Comparison of ENCODE assay signal across 17 cellular contexts in genomic region chr12:32292175-32292574, GRCh38.
"Had no signal": no experiment of that assay in that cellular context is flagged by ENCODE, and none has a peak within 500 bp of the region (broad histone marks: within the 10 kb centered on the region; RNA-seq: fewer than 3 reads in every experiment).

No MANE protein-coding gene starts in this region.

- H3K4me1 ChIP-seq: psoas muscle had no signal

- H3K9me3 Mint-ChIP-seq: activated naive CD8-positive, alpha-beta T cell treated with anti-CD3 and anti-CD28 coated beads, Interleukin-2, amount 10 ng/mL, durations not matched to agents 7 days and 5 days; T-helper 1 cell treated with Interleukin-12 subunit alpha and Interleukin-12 subunit beta and Interleukin-4 antibody, amounts not matched to agents 30 μg/mL and 1 μg/mL, for 36 hours had no signal

- H3K4me1 Mint-ChIP-seq: activated naive CD8-positive, alpha-beta T cell treated with anti-CD3 and anti-CD28 coated beads, Interleukin-2, amount 10 ng/mL, durations not matched to agents 7 days and 5 days; neural progenitor cell had no signal

- H3K27ac Mint-ChIP-seq: activated naive CD8-positive, alpha-beta T cell treated with anti-CD3 and anti-CD28 coated beads, Interleukin-2, amount 10 ng/mL, durations not matched to agents 7 days and 5 days; neural progenitor cell; T-helper 1 cell treated with Interleukin-12 subunit alpha and Interleukin-12 subunit beta and Interleukin-4 antibody, amounts not matched to agents 30 μg/mL and 1 μg/mL, for 36 hours had no signal

- H3K27me3 Mint-ChIP-seq: activated naive CD8-positive, alpha-beta T cell treated with anti-CD3 and anti-CD28 coated beads, Interleukin-2, amount 10 ng/mL, durations not matched to agents 7 days and 5 days had no signal

- H3K4me3 ChIP-seq: cardiac muscle cell, neural progenitor cell, psoas muscle, tibial artery had no signal

- H2AFZ ChIP-seq: neural progenitor cell had no signal

- ATAC-seq: left ventricle myocardium superior, psoas muscle, right cardiac atrium had no signal

- H3K36me3 Mint-ChIP-seq: activated naive CD8-positive, alpha-beta T cell treated with anti-CD3 and anti-CD28 coated beads, Interleukin-2, amount 10 ng/mL, durations not matched to agents 7 days and 5 days had no signal

- DNase-seq: activated CD4-positive, alpha-beta T cell treated with anti-CD3 and anti-CD28 coated beads, Interleukin-2, amount 50 U/mL, for 1 hour; activated CD4-positive, CD25-positive, alpha-beta regulatory T cell treated with anti-CD3 and anti-CD28 coated beads, Interleukin-2, amount 50 U/mL, for 72 hours; activated CD8-positive, alpha-beta memory T cell treated with anti-CD3 and anti-CD28 coated beads, Interleukin-2, amount 50 U/mL, for 48 hours; activated naive CD8-positive, alpha-beta T cell treated with anti-CD3 and anti-CD28 coated beads, Interleukin-2, amount 10 ng/mL, durations not matched to agents 7 days and 5 days; amygdala; foreskin fibroblast; left ventricle myocardium superior; psoas muscle; right cardiac atrium; stimulated activated CD4-positive, alpha-beta T cell treated with anti-CD3 and anti-CD28 coated beads, Interleukin-2, amount 100 ng/mL, for 24 hours; stimulated activated naive CD4-positive, alpha-beta T cell treated with Interleukin-2 at 50 U/mL for 16 hours; substantia nigra; tibial artery had no signal

- H3K9ac ChIP-seq: neural progenitor cell had no signal

- H3K36me3 ChIP-seq: cardiac muscle cell, neural progenitor cell had no signal

- H3K9me3 ChIP-seq: psoas muscle, tibial artery had no signal

- H3K27me3 ChIP-seq: cardiac muscle cell, neural progenitor cell, tibial artery had no signal

- H3K4me2 ChIP-seq: neural progenitor cell had no signal

- H3K4me3 Mint-ChIP-seq: activated naive CD8-positive, alpha-beta T cell treated with anti-CD3 and anti-CD28 coated beads, Interleukin-2, amount 10 ng/mL, durations not matched to agents 7 days and 5 days; neural progenitor cell; T-helper 1 cell treated with Interleukin-12 subunit alpha and Interleukin-12 subunit beta and Interleukin-4 antibody, amounts not matched to agents 30 μg/mL and 1 μg/mL, for 36 hours had no signal

- H3K27ac ChIP-seq: cardiac muscle cell, epithelial cell of prostate, neural progenitor cell, psoas muscle, tibial artery had no signal
